Comparison of ENCODE assay signal across 14 cellular contexts in genomic region chr2:36413218-36413617, GRCh38. TPM values are rescaled to one million over a fixed set of nuclear protein-coding genes. Genes with fewer than 3 reads are reported as not detected.
DNase-seq lines count a peak whose midpoint lies in the region; ATAC-seq and TF ChIP-seq lines count a peak whose summit lies in the region.
"Had no signal": no experiment of that assay in that cellular context is flagged by ENCODE, and none has a peak within 500 bp of the region (broad histone marks: within the 10 kb centered on the region; RNA-seq: fewer than 3 reads in every experiment).

No MANE protein-coding gene starts in this region.

- H3K9me3 ChIP-seq in MM.1S (replicated peaks; ENCODE audit: insufficient read depth, low read length) = no peaks in the 10 kb centered on the region
- H3K9me3 ChIP-seq: BLaER1 treated with 17β-estradiol and CSF1 and Interleukin-3, amounts not matched to agents 10 nM and 100 nM; ovary had no signal

- no peaks in the 10 kb centered on the region for H4K20me1 ChIP-seq in MM.1S (ENCODE audit: insufficient read depth, low read length)

- no peaks in the 10 kb centered on the region for H3K9me2 ChIP-seq in MM.1S (replicated peaks; ENCODE audit: insufficient read depth, low read length)

- peaks cover 30% of the 10 kb centered on the region for H3K36me3 Mint-ChIP-seq in endothelial cell (ENCODE audit: low read depth, unreplicated experiment)
- H3K36me3 Mint-ChIP-seq: stimulated activated naive B cell treated with anti-CD40 and anti-IgM and Interleukin-4, amounts not matched to agents 10 μg/mL and 1 μg/mL and 100 μg/mL, for 72 hours had no signal

- H3K27ac ChIP-seq in MM.1S (ENCODE audit: low read length) = no peak overlapping the region
- H3K27ac ChIP-seq: BLaER1 treated with 17β-estradiol and CSF1 and Interleukin-3, amounts not matched to agents 10 nM and 100 nM; ovary had no signal

- no peak for TF ChIP-seq CTCF in fibroblast of villous mesenchyme (IDR thresholded peaks at IDR 0.05; ENCODE audit: insufficient read depth, low read depth, low read length)
- TF ChIP-seq CTCF in endothelial cell (IDR thresholded peaks at IDR 0.05; ENCODE audit: unreplicated experiment) = no peak
- TF ChIP-seq CTCF in MM.1S (IDR thresholded peaks at IDR 0.05; ENCODE audit: low read length) = no peak

- no peaks in the 10 kb centered on the region for H3K27me3 ChIP-seq in MM.1S (replicated peaks; ENCODE audit: insufficient read depth, low read length)
- H3K27me3 ChIP-seq: BLaER1 treated with 17β-estradiol and CSF1 and Interleukin-3, amounts not matched to agents 10 nM and 100 nM; ovary had no signal

- peak; percentile 55 for DNase-seq in EL
- peak; percentile 63 for DNase-seq in astrocyte of the hippocampus (ENCODE audit: low read depth, low spot score)
- DNase-seq in fibroblast of villous mesenchyme (ENCODE audit: low read depth) = peak; percentile 54
- no peak for DNase-seq in sciatic nerve (ENCODE audit: low spot score)
- no peak for DNase-seq in erythroblast (lab: John Stamatoyannopoulos, UW)
- DNase-seq in stimulated activated CD4-positive, alpha-beta T cell treated with anti-CD3 and anti-CD28 coated beads, Interleukin-12 subunit alpha, Interleukin-12 subunit beta, amount 100 ng/mL, for 4 hours = no peak
- DNase-seq in endothelial cell (ENCODE audit: low spot score) = no peak
- DNase-seq in MM.1S = no peak
- DNase-seq: effector memory CD8-positive, alpha-beta T cell; ovary; stimulated activated CD4-positive, alpha-beta T cell treated with anti-CD3 and anti-CD28 coated beads, Interleukin-4, amount 100 ng/mL, for 4 hours; stimulated activated naive B cell treated with anti-CD40 and anti-IgM and Interleukin-4, amounts not matched to agents 10 μg/mL and 1 μg/mL and 100 μg/mL, for 72 hours had no signal

- H3K27me3 Mint-ChIP-seq in endothelial cell (ENCODE audit: unreplicated experiment) = peaks cover 10% of the 10 kb centered on the region
- H3K27me3 Mint-ChIP-seq: effector memory CD8-positive, alpha-beta T cell; stimulated activated naive B cell treated with anti-CD40 and anti-IgM and Interleukin-4, amounts not matched to agents 10 μg/mL and 1 μg/mL and 100 μg/mL, for 72 hours had no signal

- ATAC-seq in sciatic nerve = peak; percentile 75
- ATAC-seq: activated CD4-positive, CD25-positive, alpha-beta regulatory T cell treated with anti-CD3 and anti-CD28 coated beads, Interleukin-2, amount 50 U/mL, for 24 hours; effector memory CD8-positive, alpha-beta T cell; stimulated activated naive B cell treated with anti-CD40 and anti-IgM and Interleukin-4, amounts not matched to agents 10 μg/mL and 1 μg/mL and 100 μg/mL, for 72 hours had no signal

- no peaks in the 10 kb centered on the region for H3K36me3 ChIP-seq in MM.1S (replicated peaks; ENCODE audit: insufficient read depth, low read length)
- H3K36me3 ChIP-seq: ovary had no signal

- no peak for TF ChIP-seq POLR2A in erythroblast (IDR thresholded peaks at IDR 0.05; ENCODE audit: low read length)

- H3K4me1 Mint-ChIP-seq in endothelial cell (ENCODE audit: unreplicated experiment) = peaks cover 87% of the 10 kb centered on the region

- H3K27ac Mint-ChIP-seq in endothelial cell (ENCODE audit: unreplicated experiment) = no peak overlapping the region
- H3K27ac Mint-ChIP-seq: effector memory CD8-positive, alpha-beta T cell; stimulated activated naive B cell treated with anti-CD40 and anti-IgM and Interleukin-4, amounts not matched to agents 10 μg/mL and 1 μg/mL and 100 μg/mL, for 72 hours had no signal

- no peak overlapping the region for H3K4me3 ChIP-seq in fibroblast of villous mesenchyme (ENCODE audit: low read depth, low read length)
- H3K4me3 ChIP-seq in MM.1S (ENCODE audit: low read length) = no peak overlapping the region
- H3K4me3 ChIP-seq: BLaER1 treated with 17β-estradiol and CSF1 and Interleukin-3, amounts not matched to agents 10 nM and 100 nM; ovary had no signal

- intact Hi-C loops in sciatic nerve (cut with DNase I) = no loop called here

- no peak overlapping the region for H3K9ac ChIP-seq in MM.1S (ENCODE audit: low read length)
- H3K9ac ChIP-seq: BLaER1 treated with 17β-estradiol and CSF1 and Interleukin-3, amounts not matched to agents 10 nM and 100 nM had no signal

- H3K4me1 ChIP-seq in MM.1S (ENCODE audit: low read length) = no peaks in the 10 kb centered on the region

- no peaks in the 10 kb centered on the region for H3F3A ChIP-seq in MM.1S (ENCODE audit: insufficient read depth, low read length)

- no peak overlapping the region for H3K4me2 ChIP-seq in MM.1S (ENCODE audit: low read depth, low read length)
- H3K4me2 ChIP-seq: BLaER1 treated with 17β-estradiol and CSF1 and Interleukin-3, amounts not matched to agents 10 nM and 100 nM had no signal

- no peaks in the 10 kb centered on the region for H3K9me3 Mint-ChIP-seq in endothelial cell (ENCODE audit: unreplicated experiment)
- H3K9me3 Mint-ChIP-seq: effector memory CD8-positive, alpha-beta T cell; stimulated activated naive B cell treated with anti-CD40 and anti-IgM and Interleukin-4, amounts not matched to agents 10 μg/mL and 1 μg/mL and 100 μg/mL, for 72 hours had no signal

- H3K79me2 ChIP-seq in MM.1S (ENCODE audit: low read length) = no peaks in the 10 kb centered on the region

- H3K4me3 Mint-ChIP-seq in endothelial cell (ENCODE audit: unreplicated experiment) = no peak overlapping the region
- H3K4me3 Mint-ChIP-seq: effector memory CD8-positive, alpha-beta T cell; stimulated activated naive B cell treated with anti-CD40 and anti-IgM and Interleukin-4, amounts not matched to agents 10 μg/mL and 1 μg/mL and 100 μg/mL, for 72 hours had no signal

- no peak overlapping the region for H2AFZ ChIP-seq in MM.1S (ENCODE audit: low read length)

RNA-seq across cellular contexts. Expression of gene CRIM1, which starts 57.6 kb away (rescaled TPM):
- total RNA-seq in fibroblast of villous mesenchyme (729 and 949 TPM in 2 replicates), sciatic nerve (209 TPM), endothelial cell (ENCODE audit: unreplicated experiment) (246 TPM)

Comparison
In these comparisons a context has a peak if more than half of its experiments do, and no peak if none do; other contexts are left out.
1. DNase-seq: peak in EL (single experiment), astrocyte of the hippocampus (single experiment) and fibroblast of villous mesenchyme (single experiment); none in sciatic nerve (single experiment), erythroblast (0 of 2), stimulated activated CD4-positive, alpha-beta T cell treated with anti-CD3 and anti-CD28 coated beads, Interleukin-12 subunit alpha, Interleukin-12 subunit beta, amount 100 ng/mL, for 4 hours (single experiment), endothelial cell (single experiment) and MM.1S (single experiment).